8 cellular contexts compared by ENCODE assay signal in the genomic region with DNA sequence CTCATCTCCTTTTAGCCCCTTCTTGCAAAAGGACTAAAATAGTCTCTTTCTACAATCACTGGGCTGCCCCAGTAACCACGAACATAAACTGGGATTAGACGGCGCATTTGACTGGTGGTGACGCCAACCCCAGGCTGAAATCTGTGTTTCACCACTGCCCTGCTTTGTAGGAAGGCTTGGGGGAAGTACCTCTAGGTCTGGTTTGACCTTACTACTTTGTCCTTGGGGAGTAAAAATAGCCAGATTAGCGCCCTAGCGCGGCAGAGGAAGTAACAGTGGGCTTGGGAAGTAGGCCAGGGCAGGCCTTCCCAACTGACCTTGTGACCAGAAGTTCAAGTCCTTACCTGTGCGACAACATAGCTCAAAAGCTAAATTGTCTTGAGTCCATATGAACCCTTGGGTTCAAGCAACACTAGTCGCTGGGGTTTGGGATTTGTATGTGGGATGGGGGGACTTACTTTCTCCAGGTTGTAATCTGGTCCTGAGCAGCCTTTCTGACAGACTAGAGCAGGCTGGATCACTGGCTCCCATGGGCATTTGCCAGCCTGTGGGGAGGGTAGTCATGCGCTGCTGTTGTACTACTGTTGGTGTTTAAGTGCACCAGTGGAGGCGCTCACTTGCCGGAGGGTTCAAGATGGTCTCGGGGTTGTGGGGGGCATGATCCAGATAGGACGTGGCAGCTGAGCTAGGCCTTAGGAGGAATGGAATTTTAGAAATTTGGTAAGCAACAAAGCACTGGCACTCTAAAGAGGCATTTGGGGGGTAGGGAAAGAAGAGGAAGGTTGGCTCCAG. TPM values are rescaled to one million over a fixed set of nuclear protein-coding genes. Genes with fewer than 3 reads are reported as not detected.
DNase-seq lines count a peak whose midpoint lies in the region; ATAC-seq and TF ChIP-seq lines count a peak whose summit lies in the region.

No MANE protein-coding gene starts in this region.

- peaks cover 14 to 50% of the 10 kb centered on the region in 2 donors for H3K4me1 ChIP-seq in left lung

- peaks cover 0 to 47% of the 10 kb centered on the region in 2 donors for H3K36me3 ChIP-seq in left lung

- intact Hi-C loops in left lung (cut with DNase I) = no loop called here

- H3K27ac ChIP-seq in coronary artery (peak overlapping the region; percentile 88 to 97), left lung (peak overlapping the region; percentile 97)

- ATAC-seq in HG03432 (IDR thresholded peaks at IDR 0.05; ENCODE audit: unreplicated experiment) = peak; percentile 1
- peak; percentile 30 for ATAC-seq in left lung
- ATAC-seq in GM18858 (IDR thresholded peaks at IDR 0.05; ENCODE audit: unreplicated experiment) = no peak

- no peaks in the 10 kb centered on the region for H3K27me3 ChIP-seq in left lung

- H3K9me3 ChIP-seq in left lung = no peaks in the 10 kb centered on the region

- TF ChIP-seq CTCF in coronary artery (IDR thresholded peaks at IDR 0.05) = no peak
- TF ChIP-seq CTCF in left lung (IDR thresholded peaks at IDR 0.05) = no peak

- DNase-seq in SIG-M5 treated with dmso at 0.1 percent for 504 hours (lab: John Stamatoyannopoulos, UW; ENCODE audit: unreplicated experiment) (peak; percentile 31), SIG-M5 (lab: John Stamatoyannopoulos, UW) (no peak), T1000 (lab: John Stamatoyannopoulos, UW) (peak; percentile 59), coronary artery (ENCODE audit: low spot score) (no peak), left lung (peak in 1 of 2 donors; percentile 56)
- DNase-seq in stimulated activated naive CD4-positive, alpha-beta T cell treated with Interleukin-2 at 50 U/mL for 16 hours (lab: John Stamatoyannopoulos, UW) = peak; percentile 31

- peak overlapping the region; percentile 94 for H3K4me3 ChIP-seq in coronary artery
- H3K4me3 ChIP-seq in left lung = peak overlapping the region; percentile 53 to 94

RNA-seq across cellular contexts. Expression of a gene that starts 1.0 kb away (rescaled TPM):
- 10 to 100 TPM; 53.7 to 54.7 TPM for total RNA-seq in left lung

RNA-seq across cellular contexts. Expression of a gene that starts 17.0 kb away (rescaled TPM):
- total RNA-seq in left lung = 100 to 1,000 TPM; 122 to 160 TPM

RNA-seq across cellular contexts. Expression of a gene that starts 20.2 kb away (rescaled TPM):
- not detected for total RNA-seq in left lung

RNA-seq across cellular contexts. Expression of a gene that starts 42.8 kb away (rescaled TPM):
- total RNA-seq in left lung = 1 to 10 TPM; 1.2 to 2.6 TPM

RNA-seq across cellular contexts. Expression of a gene that starts 57.3 kb away (rescaled TPM):
- 10 to 100 TPM; 20.3 to 46.5 TPM for total RNA-seq in left lung

Comparison
In these comparisons a context has a peak if more than half of its experiments do, and no peak if none do; other contexts are left out.
1. DNase-seq: peak in SIG-M5 treated with dmso at 0.1 percent for 504 hours (single experiment), T1000 (single experiment) and stimulated activated naive CD4-positive, alpha-beta T cell treated with Interleukin-2 at 50 U/mL for 16 hours (single experiment); none in SIG-M5 (single experiment) and coronary artery (single experiment).